In the genomic region with DNA sequence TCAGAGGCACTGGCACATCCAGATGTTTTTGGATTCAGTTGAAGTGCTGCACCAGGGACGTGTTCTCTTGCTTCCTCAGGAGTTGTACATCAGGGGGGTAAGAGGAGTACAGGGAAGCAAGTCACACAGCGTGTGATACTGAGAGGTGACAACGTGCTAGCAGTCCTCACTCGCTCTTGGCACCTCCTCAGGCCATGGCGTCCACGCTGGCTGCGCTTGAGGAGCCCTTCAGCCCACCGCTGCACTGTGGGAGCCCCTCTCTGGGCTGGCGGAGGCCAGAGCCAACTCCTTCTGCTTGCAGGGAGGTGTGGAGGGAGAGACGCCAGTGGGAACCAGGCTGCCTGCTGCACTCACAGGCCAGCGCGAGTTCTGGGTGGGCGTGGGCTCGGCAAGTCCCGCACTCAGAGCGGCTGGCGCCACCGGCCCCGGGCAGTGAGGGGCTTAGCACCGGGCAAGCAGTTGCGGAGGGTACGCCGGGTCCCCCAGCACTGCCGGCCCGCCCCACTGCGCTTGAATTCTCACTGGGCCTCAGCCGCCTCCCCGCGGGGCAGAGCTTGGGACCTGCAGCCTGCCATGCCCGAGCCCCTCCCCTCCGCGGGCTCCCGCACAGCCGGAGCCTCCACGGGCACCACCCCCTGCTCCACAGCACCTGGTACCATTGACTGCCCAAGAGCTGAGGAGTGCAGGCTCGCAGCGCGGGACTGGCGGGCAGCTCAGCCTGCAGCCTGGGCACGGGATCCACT, we compare ENCODE assay signal across 14 cellular contexts.
DNase-seq lines count a peak whose midpoint lies in the region; ATAC-seq, FAIRE-seq and TF ChIP-seq lines count a peak whose summit lies in the region.
"Had no signal": no experiment of that assay in that cellular context is flagged by ENCODE, and none has a peak within 500 bp of the region (broad histone marks: within the 10 kb centered on the region; RNA-seq: fewer than 3 reads in every experiment).

No MANE protein-coding gene starts in this region.

- H3K4me1 ChIP-seq in heart right ventricle (peaks cover 8 to 86% (median 57%) of the 10 kb centered on the region in 9 donors), HepG2 (ENCODE audit: insufficient read depth, low read length) (peaks cover 16% of the 10 kb centered on the region; the same call in 1 of the 2 replicates), upper lobe of right lung (peaks cover 9% of the 10 kb centered on the region)

- H3K4me2 ChIP-seq in HepG2 (ENCODE audit: low read depth, low read length) = no peak overlapping the region
- H3K4me2 ChIP-seq: GM23338 had no signal

- H3K4me3 ChIP-seq in heart right ventricle = no peak overlapping the region
- H3K4me3 ChIP-seq in HepG2 (replicated peaks in 1 of 3; ENCODE audit: insufficient read depth in 1 of 3, low read depth in 2 of 3, low read length in 3 of 3) = no peak overlapping the region
- no peak overlapping the region for H3K4me3 ChIP-seq in upper lobe of right lung
- H3K4me3 ChIP-seq: GM23338 had no signal

- no peak overlapping the region for H2AFZ ChIP-seq in HepG2 (ENCODE audit: low read length)
- H2AFZ ChIP-seq: GM23338 had no signal

- POLR2A ChIA-PET in HepG2 (lab: Yijun Ruan, JAX) = no interaction called here

- H3K36me3 ChIP-seq in heart right ventricle = peaks cover 0 to 4% (median 0%) of the 10 kb centered on the region in 9 donors
- peaks cover 6 to 21% of the 10 kb centered on the region in 2 experiments; a peak in 4 of 5 replicates for H3K36me3 ChIP-seq in HepG2 (replicated peaks in 1 of 2; ENCODE audit: control insufficient read depth in 1 of 2, insufficient read depth in 2 of 2, low read length in 2 of 2)
- H3K36me3 ChIP-seq in upper lobe of right lung = no peaks in the 10 kb centered on the region

- FAIRE-seq in HepG2 (lab: Jason Lieb, UNC) = no peak
- FAIRE-seq: A204.1 had no signal

- no peaks in the 10 kb centered on the region for H3K27me3 ChIP-seq in heart right ventricle
- no peaks in the 10 kb centered on the region for H3K27me3 ChIP-seq in HepG2 (ENCODE audit: control insufficient read depth in 1 of 2, insufficient read depth in 2 of 2, low read length in 2 of 2)
- H3K27me3 ChIP-seq in upper lobe of right lung = no peaks in the 10 kb centered on the region

- no peak for TF ChIP-seq RAD21 in HepG2 (CRISPR knock-in tag; IDR thresholded peaks at IDR 0.05)

- H3K9ac ChIP-seq in HepG2 (ENCODE audit: insufficient read depth, low read depth, low read length) = no peak overlapping the region

- H4K20me1 ChIP-seq in HepG2 (ENCODE audit: insufficient read depth, low read length) = peaks cover 74% of the 10 kb centered on the region

- intact Hi-C loops in Right ventricle myocardium inferior (cut with DNase I) (loop anchor here (2.0 kb wide), 1 partner anchor 103 kb away; no protein-coding TSS in a partner anchor), heart right ventricle (cut with DNase I) (no loop called here), HepG2 (cut with micrococcal nuclease; ENCODE audit: unreplicated experiment) (no loop called here), upper lobe of right lung (cut with DNase I) (no loop called here)

- TF ChIP-seq EP300 in HepG2 (IDR thresholded peaks at IDR 0.05; ENCODE audit: low read depth in 2 of 2, low read length in 2 of 2) (no peak), HepG2 (CRISPR knock-in tag; IDR thresholded peaks at IDR 0.05; ENCODE audit: borderline replicate concordance) (no peak)

- no peak for TF ChIP-seq POLR2A in HepG2 (IDR thresholded peaks at IDR 0.05; ENCODE audit: insufficient read depth in 1 of 2, low read depth in 2 of 2, low read length in 2 of 2)

- H3K27ac ChIP-seq in heart right ventricle (peak overlapping the region in 6 of 10 donors; percentile 13 to 91 (median 72)), HepG2 (ENCODE audit: extremely low read length, insufficient read depth, low read length) (no peak overlapping the region), upper lobe of right lung (no peak overlapping the region)

- DNase-seq in Right ventricle myocardium inferior (ENCODE audit: missing footprints) (peak; percentile 48), heart right ventricle (peak in 1 of 2 donors; percentile 32), HepG2 (ENCODE audit: low spot score) (no peak), upper lobe of right lung (no peak), activated T-cell treated with anti-CD3 and anti-CD28 coated beads for 4 hours (no peak)
- DNase-seq: C1 segment of cervical spinal cord; Calu3; CD4-positive, alpha-beta T cell; DMS 273 treated with DMSO at 0.1 percent for 48 hours; H9 had no signal

- TF ChIP-seq CTCF in heart right ventricle (IDR thresholded peaks at IDR 0.05) (no peak), HepG2 (CRISPR knock-in tag; IDR thresholded peaks at IDR 0.05) (no peak), upper lobe of right lung (IDR thresholded peaks at IDR 0.05) (no peak)

- CTCF ChIA-PET in HepG2 (lab: Yijun Ruan, JAX; ENCODE audit: low intra/inter-chr PET ratio, low total read pairs) = no interaction called here

- ATAC-seq in Right ventricle myocardium inferior (peak; percentile 48), heart right ventricle (peak in 4 of 8 donors; percentile 21 to 56 (median 50)), HepG2 (peak; percentile 64), upper lobe of right lung (peak; percentile 14), HG02884 (IDR thresholded peaks at IDR 0.05; ENCODE audit: unreplicated experiment) (no peak), GM21737 (IDR thresholded peaks at IDR 0.05; ENCODE audit: unreplicated experiment) (no peak)
- ATAC-seq: GM23338 had no signal

- H3K79me2 ChIP-seq in HepG2 (ENCODE audit: insufficient read depth, low read length) = peaks cover 96% of the 10 kb centered on the region

- no TSS peak for BruUV-seq in HepG2 (replicated peaks; lab: Mats Ljungman, UMichigan)

- 90 to 96% methylated on average over 40 of the region's 40 CpGs for WGBS in heart right ventricle, 2 donors
- 97% methylated on average over 24 of the region's 40 CpGs for WGBS in HepG2 (ENCODE audit: low lambda C conversion rate)

- peaks cover 0 to 7% (median 0%) of the 10 kb centered on the region in 11 donors for H3K9me3 ChIP-seq in heart right ventricle
- no peaks in the 10 kb centered on the region for H3K9me3 ChIP-seq in HepG2 (ENCODE audit: low read length)
- H3K9me3 ChIP-seq in upper lobe of right lung = no peaks in the 10 kb centered on the region

- in situ Hi-C loops in HepG2 (cut with HindIII; ENCODE audit: extremely low pct_ligation_motif_present, low pct_unique_long_range_greater_than_20kb) = no loop called here

TF ChIP-seq in HepG2, 621 proteins besides CTCF, POLR2A, EP300 and RAD21:
- TF ChIP-seq WIZ (CRISPR knock-in tag; IDR thresholded peaks at IDR 0.05) = no peak
- peak; percentile 98 for TF ChIP-seq ZNF850 (CRISPR knock-in tag; conservative IDR thresholded peaks at IDR 0.05)
- TF ChIP-seq KDM5A (IDR thresholded peaks at IDR 0.05; ENCODE audit: borderline replicate concordance, low read length) = no peak
- TF ChIP-seq, protein P1, sequence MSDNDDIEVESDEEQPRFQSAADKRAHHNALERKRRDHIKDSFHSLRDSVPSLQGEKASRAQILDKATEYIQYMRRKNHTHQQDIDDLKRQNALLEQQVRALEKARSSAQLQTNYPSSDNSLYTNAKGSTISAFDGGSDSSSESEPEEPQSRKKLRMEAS (IDR thresholded peaks at IDR 0.05) = no peak
- TF ChIP-seq KLF11 (CRISPR knock-in tag; IDR thresholded peaks at IDR 0.05) = no peak
- TF ChIP-seq SYNCRIP (IDR thresholded peaks at IDR 0.05; ENCODE audit: insufficient read depth, low read depth, low read length) = no peak
- TF ChIP-seq AGO2 (optimal IDR thresholded peaks at IDR 0.05; ENCODE audit: low read depth, low read length) = peak; percentile 49
- no peak for TF ChIP-seq PRMT3 (CRISPR knock-in tag; IDR thresholded peaks at IDR 0.05; ENCODE audit: borderline replicate concordance, low read depth)
- no peak for TF ChIP-seq TBP (CRISPR knock-in tag; IDR thresholded peaks at IDR 0.05)
- no peak for TF ChIP-seq ZNF230 (CRISPR knock-in tag; IDR thresholded peaks at IDR 0.05)
- no peak for TF ChIP-seq RFX1 (IDR thresholded peaks at IDR 0.05)
- TF ChIP-seq, protein P2, sequence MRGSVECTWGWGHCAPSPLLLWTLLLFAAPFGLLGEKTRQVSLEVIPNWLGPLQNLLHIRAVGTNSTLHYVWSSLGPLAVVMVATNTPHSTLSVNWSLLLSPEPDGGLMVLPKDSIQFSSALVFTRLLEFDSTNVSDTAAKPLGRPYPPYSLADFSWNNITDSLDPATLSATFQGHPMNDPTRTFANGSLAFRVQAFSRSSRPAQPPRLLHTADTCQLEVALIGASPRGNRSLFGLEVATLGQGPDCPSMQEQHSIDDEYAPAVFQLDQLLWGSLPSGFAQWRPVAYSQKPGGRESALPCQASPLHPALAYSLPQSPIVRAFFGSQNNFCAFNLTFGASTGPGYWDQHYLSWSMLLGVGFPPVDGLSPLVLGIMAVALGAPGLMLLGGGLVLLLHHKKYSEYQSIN (CRISPR knock-in tag; IDR thresholded peaks at IDR 0.05; ENCODE audit: borderline replicate concordance) = no peak
- TF ChIP-seq, protein P3, sequence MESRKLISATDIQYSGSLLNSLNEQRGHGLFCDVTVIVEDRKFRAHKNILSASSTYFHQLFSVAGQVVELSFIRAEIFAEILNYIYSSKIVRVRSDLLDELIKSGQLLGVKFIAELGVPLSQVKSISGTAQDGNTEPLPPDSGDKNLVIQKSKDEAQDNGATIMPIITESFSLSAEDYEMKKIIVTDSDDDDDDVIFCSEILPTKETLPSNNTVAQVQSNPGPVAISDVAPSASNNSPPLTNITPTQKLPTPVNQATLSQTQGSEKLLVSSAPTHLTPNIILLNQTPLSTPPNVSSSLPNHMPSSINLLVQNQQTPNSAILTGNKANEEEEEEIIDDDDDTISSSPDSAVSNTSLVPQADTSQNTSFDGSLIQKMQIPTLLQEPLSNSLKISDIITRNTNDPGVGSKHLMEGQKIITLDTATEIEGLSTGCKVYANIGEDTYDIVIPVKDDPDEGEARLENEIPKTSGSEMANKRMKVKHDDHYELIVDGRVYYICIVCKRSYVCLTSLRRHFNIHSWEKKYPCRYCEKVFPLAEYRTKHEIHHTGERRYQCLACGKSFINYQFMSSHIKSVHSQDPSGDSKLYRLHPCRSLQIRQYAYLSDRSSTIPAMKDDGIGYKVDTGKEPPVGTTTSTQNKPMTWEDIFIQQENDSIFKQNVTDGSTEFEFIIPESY (CRISPR knock-in tag; IDR thresholded peaks at IDR 0.05) = peak; percentile 84
- 0 out of 2 replicates have a peak, but pooled peaks have one; percentile 39 for TF ChIP-seq BORCS8-MEF2B (CRISPR knock-in tag; IDR thresholded peaks at IDR 0.05)
- no peak for TF ChIP-seq HNRNPUL1 (IDR thresholded peaks at IDR 0.05; ENCODE audit: low read depth, low read length)
- TF ChIP-seq ZNF703 (CRISPR knock-in tag; IDR thresholded peaks at IDR 0.05; ENCODE audit: borderline replicate concordance) = no peak
TF ChIP-seq in HepG2: peak in this region for 4.

Comparison
In these comparisons a context has a peak if more than half of its experiments do, and no peak if none do; other contexts are left out.
1. ATAC-seq: peak in Right ventricle myocardium inferior (single experiment), HepG2 (single experiment) and upper lobe of right lung (single experiment); none in HG02884 (single experiment) and GM21737 (single experiment).
2. H3K27ac ChIP-seq: peak in heart right ventricle (6 of 10); none in HepG2 (single experiment) and upper lobe of right lung (single experiment).